ENCODE assay signal across 8 cellular contexts in genomic region chr7:66043681-66044497, GRCh38. TPM values are rescaled to one million over a fixed set of nuclear protein-coding genes. Genes with fewer than 3 reads are reported as not detected.
DNase-seq lines count a peak whose midpoint lies in the region; ATAC-seq and TF ChIP-seq lines count a peak whose summit lies in the region.

No MANE protein-coding gene starts in this region.

- H3K4me3 Mint-ChIP-seq in stimulated activated naive CD8-positive, alpha-beta T cell treated with anti-CD3 and anti-CD28 coated beads, Interleukin-15, Interleukin-2, amounts not matched to agents 100 ng/mL and 50 ng/mL, for 24 hours = peak overlapping the region; percentile 72

- no peaks in the 10 kb centered on the region for H3K36me3 Mint-ChIP-seq in stimulated activated naive CD8-positive, alpha-beta T cell treated with anti-CD3 and anti-CD28 coated beads, Interleukin-15, Interleukin-2, amounts not matched to agents 100 ng/mL and 50 ng/mL, for 24 hours (ENCODE audit: low read depth)

- POLR2A ChIA-PET in AG04449 (lab: Yijun Ruan, JAX) = no interaction called here

- no peak for TF ChIP-seq CTCF in AG04449 (IDR thresholded peaks at IDR 0.05; ENCODE audit: insufficient read depth, low read length, missing control alignments)
- no peak for TF ChIP-seq CTCF in epithelial cell of proximal tubule (conservative IDR thresholded peaks at IDR 0.05; ENCODE audit: low read depth, low read length)

- no peaks in the 10 kb centered on the region for H3K9me3 Mint-ChIP-seq in stimulated activated naive CD8-positive, alpha-beta T cell treated with anti-CD3 and anti-CD28 coated beads, Interleukin-15, Interleukin-2, amounts not matched to agents 100 ng/mL and 50 ng/mL, for 24 hours

- no peak for DNase-seq in AG04449 (ENCODE audit: low read depth, low spot score)
- peak; percentile 17 for DNase-seq in activated CD4-positive, alpha-beta T cell treated with anti-CD3 and anti-CD28 coated beads, Interleukin-2, amount 50 U/mL, for 1 hour
- DNase-seq in epithelial cell of proximal tubule (ENCODE audit: low read depth) = no peak
- peak; percentile 13 for DNase-seq in midbrain (lab: John Stamatoyannopoulos, UW)
- no peak for DNase-seq in NK-92 (lab: John Stamatoyannopoulos, UW; ENCODE audit: unreplicated experiment)

- H3K27ac Mint-ChIP-seq in stimulated activated naive CD8-positive, alpha-beta T cell treated with anti-CD3 and anti-CD28 coated beads, Interleukin-15, Interleukin-2, amounts not matched to agents 100 ng/mL and 50 ng/mL, for 24 hours = no peak overlapping the region

- peaks cover 6% of the 10 kb centered on the region for H3K4me1 Mint-ChIP-seq in stimulated activated naive CD8-positive, alpha-beta T cell treated with anti-CD3 and anti-CD28 coated beads, Interleukin-15, Interleukin-2, amounts not matched to agents 100 ng/mL and 50 ng/mL, for 24 hours (ENCODE audit: low read depth)

- peak; percentile 49 for ATAC-seq in GM19467 (IDR thresholded peaks at IDR 0.05; ENCODE audit: unreplicated experiment)
- ATAC-seq in GM19328 (IDR thresholded peaks at IDR 0.05; ENCODE audit: unreplicated experiment) = no peak

- CTCF ChIA-PET in AG04449 (lab: Yijun Ruan, JAX) = interaction anchor here (1.0 to 1.7 kb wide), 2 partner anchors 10 to 13 kb away, joined by 3 to 8 read pairs; no protein-coding TSS in a partner anchor

- H3K4me3 ChIP-seq in AG04449 (ENCODE audit: low read depth, low read length) (peak overlapping the region; percentile 39), epithelial cell of proximal tubule (ENCODE audit: low read depth, low read length) (peak overlapping the region; percentile 62)

- peaks cover 17% of the 10 kb centered on the region for H3K27me3 Mint-ChIP-seq in stimulated activated naive CD8-positive, alpha-beta T cell treated with anti-CD3 and anti-CD28 coated beads, Interleukin-15, Interleukin-2, amounts not matched to agents 100 ng/mL and 50 ng/mL, for 24 hours

RNA-seq across cellular contexts. Expression of gene ASL, which starts 31.7 kb away (rescaled TPM):
- 39.7 and 71.4 TPM in 2 replicates for total RNA-seq in epithelial cell of proximal tubule

Comparison
In these comparisons a context has a peak if more than half of its experiments do, and no peak if none do; other contexts are left out.
1. DNase-seq: peak in activated CD4-positive, alpha-beta T cell treated with anti-CD3 and anti-CD28 coated beads, Interleukin-2, amount 50 U/mL, for 1 hour (single experiment) and midbrain (single experiment); none in AG04449 (single experiment), epithelial cell of proximal tubule (single experiment) and NK-92 (single experiment).